ENCODE assay signal across 10 cellular contexts in the genomic region with DNA sequence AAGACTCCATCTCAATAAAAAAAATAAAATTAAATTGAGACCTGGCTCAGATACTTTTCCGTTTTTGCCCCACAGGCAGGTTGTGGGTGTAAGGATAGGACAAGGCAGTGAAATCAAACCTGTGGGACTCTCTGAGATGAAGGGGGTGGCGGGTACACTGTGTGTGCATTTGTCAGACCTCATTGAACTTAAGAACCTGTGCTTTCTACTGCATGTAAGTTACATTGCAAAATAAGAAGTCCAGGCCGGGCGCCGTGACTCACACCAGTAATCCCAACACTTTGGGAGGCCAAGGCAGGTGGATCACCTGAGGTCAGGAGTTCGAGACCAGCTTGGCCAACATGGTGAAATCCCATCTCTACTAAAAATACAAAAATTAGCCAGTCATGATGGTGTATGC. TPM values are rescaled to one million over a fixed set of nuclear protein-coding genes. Genes with fewer than 3 reads are reported as not detected.
DNase-seq lines count a peak whose midpoint lies in the region; ATAC-seq and TF ChIP-seq lines count a peak whose summit lies in the region.
"Not testable (repeated sequence)": the region's sequence is repeated elsewhere in the genome, so short reads cannot be mapped to it uniquely, and the experiment has no call there.
"Had no signal": no experiment of that assay in that cellular context is flagged by ENCODE, and none has a peak within 500 bp of the region (broad histone marks: within the 10 kb centered on the region; RNA-seq: fewer than 3 reads in every experiment).

No MANE protein-coding gene starts in this region.

- peaks cover 0 to 16% (median 0%) of the 10 kb centered on the region in 45 donors for H3K27me3 ChIP-seq in dorsolateral prefrontal cortex
- H3K27me3 ChIP-seq in right atrium auricular region; lower lobe of right lung (ENCODE audit: low read depth); rectal smooth muscle tissue (ENCODE audit: control insufficient read depth, insufficient read depth, low read length); subcutaneous abdominal adipose tissue (ENCODE audit: control insufficient read depth in 5 of 5, insufficient read depth in 4 of 5, low read length in 5 of 5); upper lobe of left lung: not testable (repeated sequence)

- not testable (repeated sequence) for ATAC-seq in lower lobe of right lung; upper lobe of left lung (ENCODE audit: low FRiP score in 2 of 2)

- TF ChIP-seq CTCF in CD14-positive monocyte (IDR thresholded peaks at IDR 0.05); dorsolateral prefrontal cortex (IDR thresholded peaks at IDR 0.05 in 54 of 56, conservative IDR thresholded peaks at IDR 0.05 in 2 of 56; ENCODE audit: low read depth in 1 of 56, partially characterized antibody in 56 of 56); right atrium auricular region (IDR thresholded peaks at IDR 0.05); lower lobe of right lung (IDR thresholded peaks at IDR 0.05); upper lobe of left lung (IDR thresholded peaks at IDR 0.05): not testable (repeated sequence)

- H3K9me3 Mint-ChIP-seq in CD14-positive monocyte; activated T-cell treated with anti-CD3 and anti-CD28 coated beads, Interleukin-2, amount 50 U/mL, for 24 hours: not testable (repeated sequence)

- TF ChIP-seq EP300 in upper lobe of left lung (IDR thresholded peaks at IDR 0.05): not testable (repeated sequence)

- not testable (repeated sequence) for H3K36me3 ChIP-seq in right atrium auricular region; lower lobe of right lung; rectal smooth muscle tissue (ENCODE audit: control insufficient read depth, insufficient read depth, low read length); upper lobe of left lung
- H3K36me3 ChIP-seq in subcutaneous abdominal adipose tissue (ENCODE audit: control insufficient read depth in 5 of 5, insufficient read depth in 5 of 5, low read length in 5 of 5): peaks cover 0 to 14% (median 0%) of the 10 kb centered on the region in 5 donors

- H3K27me3 Mint-ChIP-seq in CD14-positive monocyte (ENCODE audit: low read depth in 3 of 3): not testable (repeated sequence)
- peaks cover 57% of the 10 kb centered on the region for H3K27me3 Mint-ChIP-seq in activated T-cell treated with anti-CD3 and anti-CD28 coated beads, Interleukin-2, amount 50 U/mL, for 24 hours

- H3K36me3 Mint-ChIP-seq in CD14-positive monocyte: peaks cover 22 to 28% of the 10 kb centered on the region in 2 donors
- not testable (repeated sequence) for H3K36me3 Mint-ChIP-seq in activated T-cell treated with anti-CD3 and anti-CD28 coated beads, Interleukin-2, amount 50 U/mL, for 24 hours (ENCODE audit: low read depth)

- intact Hi-C loops in CD14-positive monocyte (cut with micrococcal nuclease): loop anchor here (5.0 kb wide), 1 partner anchor 38 kb away; no protein-coding TSS in a partner anchor
- intact Hi-C loops in dorsolateral prefrontal cortex (cut with DNase I); lower lobe of right lung (cut with DNase I): not testable (repeated sequence)

- peak overlapping the region; percentile 96 to 98 for H3K4me3 Mint-ChIP-seq in CD14-positive monocyte
- not testable (repeated sequence) for H3K4me3 Mint-ChIP-seq in activated T-cell treated with anti-CD3 and anti-CD28 coated beads, Interleukin-2, amount 50 U/mL, for 24 hours

- H3K4me1 Mint-ChIP-seq in CD14-positive monocyte: peaks cover 85% of the 10 kb centered on the region
- not testable (repeated sequence) for H3K4me1 Mint-ChIP-seq in activated T-cell treated with anti-CD3 and anti-CD28 coated beads, Interleukin-2, amount 50 U/mL, for 24 hours (ENCODE audit: low read depth)

- WGBS in upper lobe of left lung, 2 donors: 86 to 87% methylated on average over 6 of the region's 6 CpGs

- H3K27ac ChIP-seq in dorsolateral prefrontal cortex: peak overlapping the region in 9 of 59 donors; percentile 10 to 60 (median 37)
- not testable (repeated sequence) for H3K27ac ChIP-seq in right atrium auricular region; lower lobe of right lung; rectal smooth muscle tissue (ENCODE audit: low read depth, low read length); subcutaneous abdominal adipose tissue (ENCODE audit: low read depth, low read length)
- peak overlapping the region in 2 of 4 donors; percentile 11 to 23 for H3K27ac ChIP-seq in upper lobe of left lung

- H3K27ac Mint-ChIP-seq in CD14-positive monocyte: peak overlapping the region; percentile 78 to 95 (median 92)
- H3K27ac Mint-ChIP-seq in activated T-cell treated with anti-CD3 and anti-CD28 coated beads, Interleukin-2, amount 50 U/mL, for 24 hours: not testable (repeated sequence)

- not testable (repeated sequence) for DNase-seq in CD14-positive monocyte (ENCODE audit: low spot score); lower lobe of right lung; upper lobe of left lung
- DNase-seq in activated T-cell treated with anti-CD3 and anti-CD28 coated beads, Interleukin-2, amount 50 U/mL, for 24 hours: peak; percentile 14
- peak in 1 of 10 donors; percentile 21 for DNase-seq in dorsolateral prefrontal cortex
- peak; percentile 58 for DNase-seq in right atrium auricular region (ENCODE audit: low spot score)

- H3K9me3 ChIP-seq in right atrium auricular region; lower lobe of right lung; subcutaneous abdominal adipose tissue (ENCODE audit: control insufficient read depth in 5 of 5, low read length in 5 of 5); upper lobe of left lung: not testable (repeated sequence)

- H3K4me3 ChIP-seq in dorsolateral prefrontal cortex (peak overlapping the region in 43 of 59 donors; percentile 2 to 58 (median 40)), right atrium auricular region (peak overlapping the region; percentile 13 to 21), lower lobe of right lung (peak overlapping the region; percentile 50), rectal smooth muscle tissue (ENCODE audit: low read length) (peak overlapping the region; percentile 7), subcutaneous abdominal adipose tissue (ENCODE audit: low read depth in 1 of 5, low read length in 5 of 5) (peak overlapping the region in 4 of 5 donors; percentile 42 to 79 (median 64)), upper lobe of left lung (peak overlapping the region in 3 of 4 donors; percentile 9 to 50 (median 34))

- H3K9ac ChIP-seq in rectal smooth muscle tissue (ENCODE audit: low read length): not testable (repeated sequence)
- peak overlapping the region in 1 of 5 donors; percentile 75 for H3K9ac ChIP-seq in subcutaneous abdominal adipose tissue (ENCODE audit: low read length in 5 of 5)

- H3K4me1 ChIP-seq in right atrium auricular region; rectal smooth muscle tissue (ENCODE audit: control insufficient read depth, insufficient read depth, low read length): not testable (repeated sequence)
- H3K4me1 ChIP-seq in lower lobe of right lung: peaks cover 16% of the 10 kb centered on the region
- H3K4me1 ChIP-seq in subcutaneous abdominal adipose tissue (ENCODE audit: control insufficient read depth in 5 of 5, insufficient read depth in 5 of 5, low read length in 5 of 5): peaks cover 0 to 30% (median 17%) of the 10 kb centered on the region in 5 donors
- peaks cover 5 to 17% (median 6%) of the 10 kb centered on the region in 4 donors for H3K4me1 ChIP-seq in upper lobe of left lung

- not testable (repeated sequence) for TF ChIP-seq POLR2A in upper lobe of left lung (IDR thresholded peaks at IDR 0.05)

RNA-seq across cellular contexts. Expression of gene CSF1R, which starts 1.6 kb away (rescaled TPM):
- 100 to 1,000 TPM; 180 to 242 TPM for polyA plus RNA-seq in CD14-positive monocyte
- total RNA-seq in dorsolateral prefrontal cortex: 10 to 100 TPM in 119 of 120 experiments, 1 to 10 TPM in 1; 8.9 to 88.6 (median 36.8) TPM
- total RNA-seq in right atrium auricular region: 10 to 100 TPM; 11.2 to 24.6 TPM
- 78.2 TPM for total RNA-seq in lower lobe of right lung
- total RNA-seq in upper lobe of left lung: 100 to 1,000 TPM in 1 of 6 donors, 10 to 100 TPM in 5; 13.9 to 101 (median 57.9) TPM
- total RNA-seq: GM23338, HT-29 had no signal

Comparison
In these comparisons a context has a peak if more than half of its experiments do, and no peak if none do; other contexts are left out.
1. H3K4me3 ChIP-seq: peak in every context shown above with its lines; median percentile 64 in subcutaneous abdominal adipose tissue; 50 in lower lobe of right lung; 40 in dorsolateral prefrontal cortex; 34 in upper lobe of left lung; 17 in right atrium auricular region; 7 in rectal smooth muscle tissue.